ENCODE assay signal across 20 cellular contexts in genomic region chr16:69863882-69864281, GRCh38.
"Had no signal": no experiment of that assay in that cellular context is flagged by ENCODE, and none has a peak within 500 bp of the region (broad histone marks: within the 10 kb centered on the region; RNA-seq: fewer than 3 reads in every experiment).

No MANE protein-coding gene starts in this region.

- H3K27me3 ChIP-seq: dorsolateral prefrontal cortex, heart left ventricle, tibial artery, upper lobe of left lung, uterus had no signal

- H3K4me3 ChIP-seq: dorsolateral prefrontal cortex, heart left ventricle, tibial artery, upper lobe of left lung, uterus had no signal

- FAIRE-seq: endometrium, frontal cortex, islet of Langerhans had no signal

- ATAC-seq: esophagus mucosa; heart left ventricle; naive thymus-derived CD4-positive, alpha-beta T cell; right cardiac atrium; stimulated activated memory B cell treated with anti-CD40 and anti-IgM and Interleukin-4, amounts not matched to agents 10 μg/mL and 1 μg/mL and 100 μg/mL, for 72 hours had no signal

- H3K9me3 ChIP-seq: heart left ventricle, tibial artery, upper lobe of left lung, uterus had no signal

- H3K36me3 ChIP-seq: tibial artery, uterus had no signal

- H3K27ac ChIP-seq: upper lobe of left lung, uterus had no signal

- DNase-seq: cortex of kidney; dorsolateral prefrontal cortex; effector CD8-positive, alpha-beta T cell; heart left ventricle; hippocampal formation; kidney glomerular epithelial cell; mammary epithelial cell; naive thymus-derived CD4-positive, alpha-beta T cell; nephron progenitor cell; right cardiac atrium; stimulated activated CD4-positive, alpha-beta T cell treated with anti-CD3 and anti-CD28 coated beads, Interleukin-4, amount 100 ng/mL, for 1 hour; stimulated activated CD8-positive, alpha-beta memory T cell treated with anti-CD3 and anti-CD28 coated beads, Interleukin-4, amount 100 ng/mL, for 48 hours; tibial artery; upper lobe of left lung; uterus had no signal
